23 cellular contexts compared by ENCODE assay signal in the genomic region with DNA sequence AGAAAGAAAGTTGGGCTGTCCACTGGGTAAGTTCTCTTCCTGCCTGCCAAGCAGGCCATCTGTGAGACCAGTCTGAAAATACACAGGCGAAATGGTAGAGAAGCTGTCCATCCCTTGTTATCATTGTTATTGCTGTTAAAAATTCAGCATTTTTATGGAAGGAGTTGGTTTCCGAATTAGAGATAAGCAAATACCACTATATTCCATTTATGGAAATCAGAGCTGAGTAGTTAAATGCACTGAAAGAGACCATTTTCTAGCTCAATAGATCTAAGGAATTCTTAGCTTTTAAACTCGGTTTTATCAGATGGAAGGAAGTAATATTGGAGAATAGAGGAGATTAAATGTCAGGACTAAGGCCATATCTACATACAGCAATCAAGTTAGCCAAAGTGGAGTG. TPM values are rescaled to one million over a fixed set of nuclear protein-coding genes. Genes with fewer than 3 reads are reported as not detected.
DNase-seq lines count a peak whose midpoint lies in the region; TF ChIP-seq lines count a peak whose summit lies in the region.
"Had no signal": no experiment of that assay in that cellular context is flagged by ENCODE, and none has a peak within 500 bp of the region (broad histone marks: within the 10 kb centered on the region; RNA-seq: fewer than 3 reads in every experiment).

No MANE protein-coding gene starts in this region.

- H4K20me1 ChIP-seq in smooth muscle cell (ENCODE audit: low read depth): no peaks in the 10 kb centered on the region
- H4K20me1 ChIP-seq: BLaER1 had no signal

- no peak overlapping the region for H3K9ac ChIP-seq in smooth muscle cell (ENCODE audit: low read depth)
- H3K9ac ChIP-seq: BLaER1 had no signal

- H3K27ac Mint-ChIP-seq in CD14-positive monocyte: no peak overlapping the region
- H3K27ac Mint-ChIP-seq: CD4-positive, alpha-beta T cell; CD8-positive, alpha-beta T cell had no signal

- no peaks in the 10 kb centered on the region for H3K27me3 Mint-ChIP-seq in CD14-positive monocyte (ENCODE audit: low read depth in 3 of 3)

- H2AFZ ChIP-seq in smooth muscle cell (ENCODE audit: low read depth): peak overlapping the region; percentile 55

- no peaks in the 10 kb centered on the region for H3F3A ChIP-seq in smooth muscle cell (ENCODE audit: low read depth)

- WGBS in smooth muscle cell (ENCODE audit: low lambda C conversion rate): 45% methylated on average over 3 of the region's 3 CpGs

- peak; percentile 24 for DNase-seq in SK-N-DZ (ENCODE audit: low spot score)
- DNase-seq in astrocyte of the hippocampus (ENCODE audit: low read depth, low spot score): peak; percentile 36
- DNase-seq in hepatic stellate cell (ENCODE audit: low spot score): peak; percentile 3
- no peak for DNase-seq in smooth muscle cell (lab: John Stamatoyannopoulos, UW; ENCODE audit: unreplicated experiment)
- no peak for DNase-seq in NCI-H187 (lab: John Stamatoyannopoulos, UW)
- no peak for DNase-seq in CD14-positive monocyte (ENCODE audit: low spot score)
- DNase-seq in DMS 273 (lab: John Stamatoyannopoulos, UW; ENCODE audit: unreplicated experiment): no peak
- no peak for DNase-seq in activated naive CD4-positive, alpha-beta T cell treated with Interleukin-2 at 50 U/mL for 16 hours
- DNase-seq: 8988T; ACHN; BE2C; C1 segment of cervical spinal cord; Caco-2; Calu3; CD4-positive, alpha-beta T cell; CD8-positive, alpha-beta T cell; DMS 273 treated with DMSO at 0.1 percent for 48 hours; DMS153; DMS53; DMS79; DND-41; GF-D8 had no signal

- no peaks in the 10 kb centered on the region for H3K9me3 ChIP-seq in smooth muscle cell (replicated peaks; ENCODE audit: low read depth)
- H3K9me3 ChIP-seq: BE2C, BLaER1 had no signal

- H3K27ac ChIP-seq in smooth muscle cell (ENCODE audit: low read depth): peak overlapping the region; percentile 18
- H3K27ac ChIP-seq: BLaER1 had no signal

- H3K27me3 ChIP-seq in smooth muscle cell (ENCODE audit: low read depth): no peaks in the 10 kb centered on the region
- H3K27me3 ChIP-seq: BE2C, BLaER1 had no signal

- H3K4me3 ChIP-seq in smooth muscle cell: no peak overlapping the region
- H3K4me3 ChIP-seq: BLaER1 had no signal

- peaks cover 3% of the 10 kb centered on the region for H3K4me1 Mint-ChIP-seq in CD14-positive monocyte

- intact Hi-C loops in CD14-positive monocyte (cut with micrococcal nuclease): no loop called here

- H3K36me3 Mint-ChIP-seq in CD14-positive monocyte: no peaks in the 10 kb centered on the region
- H3K36me3 Mint-ChIP-seq: CD8-positive, alpha-beta T cell had no signal

- H3K36me3 ChIP-seq in smooth muscle cell (ENCODE audit: low read depth): no peaks in the 10 kb centered on the region
- H3K36me3 ChIP-seq: BE2C, BLaER1 had no signal

- H3K79me2 ChIP-seq in smooth muscle cell (ENCODE audit: low read depth): no peaks in the 10 kb centered on the region

- H3K9me3 Mint-ChIP-seq in CD14-positive monocyte: peaks cover 0 to 11% (median 3%) of the 10 kb centered on the region in 7 donors
- H3K9me3 Mint-ChIP-seq: CD4-positive, alpha-beta T cell; CD8-positive, alpha-beta T cell had no signal

- H3K4me2 ChIP-seq in smooth muscle cell: peak overlapping the region; percentile 8
- H3K4me2 ChIP-seq: BLaER1 had no signal

- TF ChIP-seq CTCF in smooth muscle cell (IDR thresholded peaks at IDR 0.05; ENCODE audit: borderline replicate concordance, insufficient read depth, poor library complexity, severe bottlenecking) (no peak), CD14-positive monocyte (IDR thresholded peaks at IDR 0.05) (no peak)

- no peaks in the 10 kb centered on the region for H3K4me1 ChIP-seq in smooth muscle cell (ENCODE audit: low read depth)
- H3K4me1 ChIP-seq: BE2C, BLaER1 had no signal

- no peak overlapping the region for H3K4me3 Mint-ChIP-seq in CD14-positive monocyte
- H3K4me3 Mint-ChIP-seq: CD4-positive, alpha-beta T cell; CD8-positive, alpha-beta T cell had no signal

RNA-seq across cellular contexts. Expression of gene MZT1, which starts 40.7 kb away (rescaled TPM):
- polyA plus RNA-seq in SK-N-DZ (2014; cell fraction: cytosol; rRNA removed): 69.3 and 79.7 TPM in 2 replicates
- 24.0 and 39.0 TPM in 2 replicates for polyA plus RNA-seq in SK-N-DZ (2014; cell fraction: nucleus; rRNA removed)
- 16.8 and 22.5 TPM in 2 replicates for total RNA-seq in smooth muscle cell
- polyA plus RNA-seq in smooth muscle cell (10.3 and 11.9 TPM in 2 replicates), CD14-positive monocyte (1 to 10 TPM; 2.5 to 4.9 TPM)

RNA-seq across cellular contexts. Expression of gene BORA, which starts 41.0 kb away (rescaled TPM):
- polyA plus RNA-seq in SK-N-DZ (2014; cell fraction: cytosol; rRNA removed): 28.9 and 29.9 TPM in 2 replicates
- 28.8 and 30.7 TPM in 2 replicates for polyA plus RNA-seq in SK-N-DZ (2014; cell fraction: nucleus; rRNA removed)
- total RNA-seq in smooth muscle cell: 7.5 and 10.3 TPM in 2 replicates
- polyA plus RNA-seq in smooth muscle cell: 4.2 and 7.5 TPM in 2 replicates
- polyA plus RNA-seq in CD14-positive monocyte: 1 to 10 TPM; 2.1 to 4.7 TPM

Comparison
In these comparisons a context has a peak if more than half of its experiments do, and no peak if none do; other contexts are left out.
1. DNase-seq: peak in SK-N-DZ (single experiment), astrocyte of the hippocampus (single experiment) and hepatic stellate cell (single experiment); none in smooth muscle cell (single experiment), NCI-H187 (0 of 2), CD14-positive monocyte (single experiment), DMS 273 (single experiment) and activated naive CD4-positive, alpha-beta T cell treated with Interleukin-2 at 50 U/mL for 16 hours (single experiment).